ENCODE assay signal across 18 cellular contexts in the genomic region with DNA sequence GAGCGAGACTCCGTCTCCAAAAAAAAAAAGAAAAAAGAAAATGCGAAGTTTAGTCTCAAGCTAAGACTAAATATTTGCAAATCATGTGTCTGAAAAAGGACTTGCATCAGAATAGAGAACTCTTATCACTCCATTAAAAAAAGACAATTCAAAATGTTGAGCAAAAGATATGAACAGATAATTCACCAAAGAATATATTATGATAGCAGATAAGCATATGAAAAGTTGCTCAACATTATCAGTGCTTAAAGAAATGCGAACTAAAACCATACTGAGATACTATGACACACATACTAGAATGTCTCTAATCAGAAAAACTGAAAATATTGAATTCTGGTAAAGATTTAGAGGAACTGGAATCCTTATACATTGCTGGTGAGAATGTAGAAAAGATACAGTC. TPM values are rescaled to one million over a fixed set of nuclear protein-coding genes. Genes with fewer than 3 reads are reported as not detected.
DNase-seq lines count a peak whose midpoint lies in the region; ATAC-seq and TF ChIP-seq lines count a peak whose summit lies in the region.
"Had no signal": no experiment of that assay in that cellular context is flagged by ENCODE, and none has a peak within 500 bp of the region (broad histone marks: within the 10 kb centered on the region; RNA-seq: fewer than 3 reads in every experiment).

No MANE protein-coding gene starts in this region.

- no peaks in the 10 kb centered on the region for H3K27me3 Mint-ChIP-seq in nephron progenitor cell (ENCODE audit: low read depth, poor library complexity)
- H3K27me3 Mint-ChIP-seq in activated naive CD8-positive, alpha-beta T cell treated with anti-CD3 and anti-CD28 coated beads for 36 hours = peaks cover 7% of the 10 kb centered on the region
- H3K27me3 Mint-ChIP-seq in CD4-positive, alpha-beta T cell = peaks cover 6% of the 10 kb centered on the region

- peak overlapping the region; percentile 89 for H3K27ac Mint-ChIP-seq in nephron progenitor cell
- no peak overlapping the region for H3K27ac Mint-ChIP-seq in activated naive CD8-positive, alpha-beta T cell treated with anti-CD3 and anti-CD28 coated beads for 36 hours
- H3K27ac Mint-ChIP-seq in CD4-positive, alpha-beta T cell = no peak overlapping the region
- H3K27ac Mint-ChIP-seq: CD4-positive, CD25-positive, alpha-beta regulatory T cell; IgD-negative memory B cell had no signal

- dilution Hi-C loops in IMR-90 (cut with HindIII; ENCODE audit: low sequenced_read_pairs, unreplicated experiment) = no loop called here

- no peak for TF ChIP-seq CTCF in AG04449 (IDR thresholded peaks at IDR 0.05; ENCODE audit: insufficient read depth, low read length, missing control alignments)
- no peak for TF ChIP-seq CTCF in IMR-90 (conservative IDR thresholded peaks at IDR 0.05; ENCODE audit: low read depth, low read length)
- TF ChIP-seq CTCF in brain microvascular endothelial cell (IDR thresholded peaks at IDR 0.05; ENCODE audit: low read depth, low read length, missing control alignments) = no peak
- no peak for TF ChIP-seq CTCF in nephron progenitor cell (IDR thresholded peaks at IDR 0.05)
- no peak for TF ChIP-seq CTCF in CD4-positive, alpha-beta T cell (IDR thresholded peaks at IDR 0.05)
- TF ChIP-seq CTCF in body of pancreas (IDR thresholded peaks at IDR 0.05) = no peak

- peaks cover 3 to 5% of the 10 kb centered on the region in 2 experiments; a peak in 2 of 4 replicates for H3K79me1 ChIP-seq in IMR-90 (ENCODE audit: low read depth in 1 of 2, low read length in 2 of 2)

- H3K4me2 ChIP-seq in IMR-90 (ENCODE audit: low read depth, low read length) = no peak overlapping the region

- H3K4ac ChIP-seq in IMR-90 (ENCODE audit: low read depth, low read length) = no peak overlapping the region

- no peak overlapping the region for H3K56ac ChIP-seq in IMR-90 (ENCODE audit: extremely low read depth, insufficient read depth, low read length)

- POLR2A ChIA-PET in AG04449 (lab: Yijun Ruan, JAX) (interaction anchor here (0.8 kb wide), 1 partner anchor 45 kb away, joined by 3 read pairs; no protein-coding TSS in a partner anchor), IMR-90 (lab: Charles Lee; ENCODE audit: unreplicated experiment) (no interaction called here)
- POLR2A ChIA-PET in CD4-positive, alpha-beta T cell (lab: Charles Lee) = no interaction called here

- H3K27me3 ChIP-seq in IMR-90 (ENCODE audit: control insufficient read depth, insufficient read depth, low read length) (no peaks in the 10 kb centered on the region), brain microvascular endothelial cell (replicated peaks) (no peaks in the 10 kb centered on the region), body of pancreas (no peaks in the 10 kb centered on the region)
- H3K27me3 ChIP-seq in CD4-positive, alpha-beta T cell (ENCODE audit: control insufficient read depth, insufficient read depth, low read length) = peaks cover 4% of the 10 kb centered on the region
- H3K27me3 ChIP-seq: BE2C had no signal

- H3K9me1 ChIP-seq in IMR-90 (ENCODE audit: insufficient read depth, low read length) = peaks cover 5% of the 10 kb centered on the region

- in situ Hi-C loops in IMR-90 (cut with MboI; ENCODE audit: low sequenced_read_pairs) = no loop called here
- in situ Hi-C loops in brain microvascular endothelial cell (cut with HindIII; ENCODE audit: low pct_ligation_motif_present, low sequenced_read_pairs) = loop anchor here (10.0 kb wide), 1 partner anchor 83 kb away; no protein-coding TSS in a partner anchor

- H3K9me3 ChIP-seq in IMR-90 (ENCODE audit: control insufficient read depth, insufficient read depth, low read length) = no peaks in the 10 kb centered on the region
- H3K9me3 ChIP-seq in CD4-positive, alpha-beta T cell (ENCODE audit: control insufficient read depth, low read length) = no peaks in the 10 kb centered on the region
- no peaks in the 10 kb centered on the region for H3K9me3 ChIP-seq in body of pancreas
- H3K9me3 ChIP-seq: BE2C, Caco-2, HAP-1 had no signal

- no peak overlapping the region for H3K27ac ChIP-seq in IMR-90 (ENCODE audit: insufficient read depth, low read length)
- peak overlapping the region; percentile 50 for H3K27ac ChIP-seq in brain microvascular endothelial cell
- H3K27ac ChIP-seq in CD4-positive, alpha-beta T cell (ENCODE audit: low read depth, low read length) = no peak overlapping the region
- H3K27ac ChIP-seq in body of pancreas = no peak overlapping the region
- H3K27ac ChIP-seq: GM23248 had no signal

- WGBS in IMR-90 (ENCODE audit: extremely low coverage in 2 of 2, insufficient read length in 1 of 2), 2 experiments = no CpG with 5 or more reads among the region's 4 CpGs
- 79 to 80% methylated on average over 4 of the region's 4 CpGs for WGBS in body of pancreas, 2 donors

- peaks cover 65% of the 10 kb centered on the region for H3K4me1 Mint-ChIP-seq in nephron progenitor cell
- H3K4me1 Mint-ChIP-seq in activated naive CD8-positive, alpha-beta T cell treated with anti-CD3 and anti-CD28 coated beads for 36 hours = peaks cover 3% of the 10 kb centered on the region
- H3K4me1 Mint-ChIP-seq in CD4-positive, alpha-beta T cell (ENCODE audit: low read depth) = no peaks in the 10 kb centered on the region
- H3K4me1 Mint-ChIP-seq: CD4-positive, CD25-positive, alpha-beta regulatory T cell; IgD-negative memory B cell had no signal

- H4K20me1 ChIP-seq in IMR-90 (ENCODE audit: insufficient read depth, low read length) = no peaks in the 10 kb centered on the region

- no peak for TF ChIP-seq RAD21 in IMR-90 (IDR thresholded peaks at IDR 0.05; ENCODE audit: low read length)

- no peak overlapping the region for H3K9ac ChIP-seq in IMR-90 (ENCODE audit: low read depth, low read length)
- H3K9ac ChIP-seq: GM23248 had no signal

- no peak for TF ChIP-seq POLR2A in IMR-90 (IDR thresholded peaks at IDR 0.05; ENCODE audit: low read depth, low read length)
- no peak for TF ChIP-seq POLR2A in body of pancreas (IDR thresholded peaks at IDR 0.05)

- ATAC-seq in IMR-90 (ENCODE audit: low read depth) (no peak), body of pancreas (no peak)
- ATAC-seq in CD4-positive, alpha-beta T cell (ENCODE audit: poor library complexity) = no peak

- no peak overlapping the region for H4K91ac ChIP-seq in IMR-90 (ENCODE audit: insufficient read depth, low read depth, low read length)

- H3K4me3 ChIP-seq in AG04449 (ENCODE audit: low read depth, low read length) (peak overlapping the region; percentile 24; the same call in 1 of the 2 replicates), IMR-90 (ENCODE audit: insufficient read depth, low read depth, low read length) (no peak overlapping the region), brain microvascular endothelial cell (ENCODE audit: low read depth, low read length) (no peak overlapping the region), body of pancreas (no peak overlapping the region)
- H3K4me3 ChIP-seq: GM23248, HAP-1 had no signal

- no peak overlapping the region for H4K5ac ChIP-seq in IMR-90 (ENCODE audit: low read depth, low read length)

- no peak overlapping the region for H2AFZ ChIP-seq in IMR-90 (replicated peaks; ENCODE audit: low read length, poor library complexity)
- H2AFZ ChIP-seq: GM23248 had no signal

- H2BK15ac ChIP-seq in IMR-90 (ENCODE audit: low read depth, low read length) = no peak overlapping the region

- H2BK5ac ChIP-seq in IMR-90 (ENCODE audit: low read depth, low read length, poor library complexity, severe bottlenecking) = no peak overlapping the region

- peaks cover 18% of the 10 kb centered on the region for H3K9me3 Mint-ChIP-seq in nephron progenitor cell
- H3K9me3 Mint-ChIP-seq in activated naive CD8-positive, alpha-beta T cell treated with anti-CD3 and anti-CD28 coated beads for 36 hours = no peaks in the 10 kb centered on the region
- no peaks in the 10 kb centered on the region for H3K9me3 Mint-ChIP-seq in CD4-positive, alpha-beta T cell
- H3K9me3 Mint-ChIP-seq: IgD-negative memory B cell had no signal

- CTCF ChIA-PET in AG04449 (lab: Yijun Ruan, JAX) = interaction anchor here (1.0 to 2.1 kb wide), 3 partner anchors 38 to 401 kb away, joined by 3 to 4 read pairs (median 3); no protein-coding TSS in a partner anchor
- CTCF ChIA-PET in IMR-90 (lab: Yijun Ruan, JAX) = interaction anchor here (0.6 kb wide), 1 partner anchor 42 kb away, joined by 4 read pairs; no protein-coding TSS in a partner anchor
- CTCF ChIA-PET in CD4-positive, alpha-beta T cell (lab: Charles Lee) = no interaction called here

- H3K18ac ChIP-seq in IMR-90 (ENCODE audit: low read depth, low read length) = no peak overlapping the region

- H3K4me3 Mint-ChIP-seq in nephron progenitor cell = no peak overlapping the region
- H3K4me3 Mint-ChIP-seq in activated naive CD8-positive, alpha-beta T cell treated with anti-CD3 and anti-CD28 coated beads for 36 hours = no peak overlapping the region
- no peak overlapping the region for H3K4me3 Mint-ChIP-seq in CD4-positive, alpha-beta T cell
- H3K4me3 Mint-ChIP-seq: CD4-positive, CD25-positive, alpha-beta regulatory T cell; IgD-negative memory B cell had no signal

- no peak overlapping the region for H2AK9ac ChIP-seq in IMR-90 (replicated peaks; ENCODE audit: low read depth, low read length, poor library complexity)

- H4K8ac ChIP-seq in IMR-90 (ENCODE audit: low read depth in 2 of 2, low read length in 2 of 2) = no peak overlapping the region

- H3K14ac ChIP-seq in IMR-90 (replicated peaks; ENCODE audit: low read depth, low read length) = no peak overlapping the region

- no peak overlapping the region for H2BK120ac ChIP-seq in IMR-90 (ENCODE audit: low read depth, low read length)

- intact Hi-C loops in IMR-90 (cut with micrococcal nuclease) = no loop called here
- intact Hi-C loops in CD4-positive, alpha-beta T cell (cut with DNase I, micrococcal nuclease) = no loop called here
- intact Hi-C loops in body of pancreas (cut with DNase I) = loop anchor here (10.0 kb wide), 1 partner anchor 403 kb away; no protein-coding TSS in a partner anchor

- no peak overlapping the region for H2AK5ac ChIP-seq in IMR-90 (ENCODE audit: low read depth, low read length)

- H3K4me1 ChIP-seq in IMR-90 (ENCODE audit: control insufficient read depth, insufficient read depth, low read length) = peaks cover 6% of the 10 kb centered on the region
- peaks cover 5% of the 10 kb centered on the region for H3K4me1 ChIP-seq in body of pancreas

- no peak overlapping the region for H3K23ac ChIP-seq in IMR-90 (ENCODE audit: low read depth, low read length)

- DNase-seq in AG04449 (ENCODE audit: low read depth, low spot score) = no peak
- DNase-seq in IMR-90 = no peak
- DNase-seq in brain microvascular endothelial cell = no peak
- DNase-seq in nephron progenitor cell = no peak
- DNase-seq in RKO (ENCODE audit: low spot score) = no peak
- DNase-seq in activated naive CD8-positive, alpha-beta T cell treated with anti-CD3 and anti-CD28 coated beads for 36 hours = no peak
- no peak for DNase-seq in CD4-positive, alpha-beta T cell
- DNase-seq in body of pancreas = no peak
- DNase-seq: 8988T; BE2C; C1 segment of cervical spinal cord; Caco-2; CD4-positive, CD25-positive, alpha-beta regulatory T cell; DMS79; GDM1; GM23248 had no signal

- peaks cover 24% of the 10 kb centered on the region for H3K36me3 Mint-ChIP-seq in nephron progenitor cell (ENCODE audit: low read depth)
- H3K36me3 Mint-ChIP-seq in activated naive CD8-positive, alpha-beta T cell treated with anti-CD3 and anti-CD28 coated beads for 36 hours = no peaks in the 10 kb centered on the region
- H3K36me3 Mint-ChIP-seq in CD4-positive, alpha-beta T cell (ENCODE audit: low read depth) = no peaks in the 10 kb centered on the region
- H3K36me3 Mint-ChIP-seq: CD4-positive, CD25-positive, alpha-beta regulatory T cell; IgD-negative memory B cell had no signal

- BruUV-seq in IMR-90 (replicated peaks; lab: Mats Ljungman, UMichigan) = no TSS peak

- H3K36me3 ChIP-seq in IMR-90 (ENCODE audit: control insufficient read depth, insufficient read depth, low read length) (no peaks in the 10 kb centered on the region), brain microvascular endothelial cell (replicated peaks) (no peaks in the 10 kb centered on the region), body of pancreas (replicated peaks in 1 of 2; ENCODE audit: insufficient read depth in 1 of 2, low read depth in 2 of 2) (no peaks in the 10 kb centered on the region)
- H3K36me3 ChIP-seq: BE2C, HAP-1 had no signal

- H2BK20ac ChIP-seq in IMR-90 (ENCODE audit: low read depth, low read length) = no peak overlapping the region

RNA-seq across cellular contexts. Expression of a gene that starts 38.7 kb away (rescaled TPM):
- 121 and 174 TPM in 2 replicates for total RNA-seq in IMR-90 (2012; rRNA removed)
- polyA plus RNA-seq in IMR-90 (2012; rRNA removed) = 12.1 and 14.7 TPM in 2 replicates
- polyA plus RNA-seq in IMR-90 (2012; cell fraction: cytosol; rRNA removed) = 5.2 and 9.7 TPM in 2 replicates
- 12.1 and 25.9 TPM in 2 replicates for polyA plus RNA-seq in IMR-90 (2012; cell fraction: nucleus; rRNA removed; ENCODE audit: low replicate concordance)
- 10 to 100 TPM; 47.5 to 50.6 TPM for total RNA-seq in activated naive CD8-positive, alpha-beta T cell treated with anti-CD3 and anti-CD28 coated beads for 36 hours
- 10 to 100 TPM in 1 of 2 experiments, 1 to 10 TPM in 1; 8.7 to 11.6 TPM for total RNA-seq in CD4-positive, alpha-beta T cell
- 10 to 100 TPM in 1 of 2 donors, 1 to 10 TPM in 1; 8.6 to 10.5 TPM for total RNA-seq in body of pancreas
